ENCODE assay signal across 14 cellular contexts in the genomic region with DNA sequence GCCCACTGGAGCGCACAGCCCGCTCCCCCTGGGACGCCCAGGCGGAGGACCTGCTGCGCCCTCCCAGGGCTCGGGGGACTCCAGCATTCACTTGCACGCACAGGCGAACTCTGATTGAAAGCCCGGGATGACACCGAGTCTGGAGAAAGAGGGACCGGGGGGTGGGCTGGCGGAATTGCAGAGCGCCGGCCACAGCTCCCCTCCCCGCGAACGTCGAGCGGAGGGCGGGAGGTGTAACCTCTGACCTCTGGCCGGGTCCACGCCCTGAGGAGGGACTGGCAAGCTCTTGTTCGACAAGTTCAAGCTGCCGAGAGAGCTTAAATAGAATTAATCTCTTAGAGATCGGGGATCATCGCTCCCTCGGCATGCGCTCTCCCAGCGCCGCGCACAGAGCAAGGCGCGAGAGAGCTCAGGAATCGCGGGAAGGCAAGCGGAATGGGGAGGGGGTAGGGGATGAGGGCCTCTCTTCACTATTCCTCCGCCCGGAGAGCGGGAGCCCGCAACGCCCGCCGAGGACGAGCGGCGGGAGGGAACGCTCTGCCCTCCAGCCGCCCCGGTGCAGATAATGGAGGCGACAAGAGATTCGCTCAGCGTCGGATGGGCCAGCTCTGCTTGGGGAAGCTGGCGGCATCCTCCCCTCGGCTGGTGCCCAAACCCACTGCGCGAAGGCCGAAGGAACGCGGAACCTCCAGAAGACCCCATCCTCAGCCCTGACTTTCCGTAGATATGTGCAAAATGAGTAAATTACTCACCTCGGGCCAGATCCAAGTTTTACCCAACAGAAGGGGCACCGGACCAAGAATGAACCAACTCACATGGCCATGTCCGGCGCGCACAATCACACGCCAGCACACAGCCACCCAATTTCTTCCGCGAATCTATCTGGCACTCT. TPM values are rescaled to one million over a fixed set of nuclear protein-coding genes. Genes with fewer than 3 reads are reported as not detected.
A peak's percentile ranks its signal among the peaks of the same experiment; 100 is the strongest.
DNase-seq lines count a peak whose midpoint lies in the region; ATAC-seq and TF ChIP-seq lines count a peak whose summit lies in the region.
"Had no signal": no experiment of that assay in that cellular context is flagged by ENCODE, and none has a peak within 500 bp of the region (broad histone marks: within the 10 kb centered on the region; RNA-seq: fewer than 3 reads in every experiment).

No MANE protein-coding gene starts in this region.

- no peaks in the 10 kb centered on the region for H3K9me3 ChIP-seq in neuron (ENCODE audit: low read length)
- H3K9me3 ChIP-seq in heart left ventricle: no peaks in the 10 kb centered on the region
- H3K9me3 ChIP-seq: vagina had no signal

- ATAC-seq in GM18867 (IDR thresholded peaks at IDR 0.05; ENCODE audit: unreplicated experiment) (no peak), heart left ventricle (no peak)
- ATAC-seq: activated CD4-positive, CD25-positive, alpha-beta regulatory T cell treated with anti-CD3 and anti-CD28 coated beads, Interleukin-2, amount 50 U/mL, for 24 hours; PC-3 had no signal

- 3 to 6% (median 4%) methylated on average over 33 to 69 of the region's 69 CpGs for WGBS in heart left ventricle, 4 donors

- no peak for TF ChIP-seq POLR2A in heart left ventricle (IDR thresholded peaks at IDR 0.05)

- POLR2A ChIA-PET in HEK293T (lab: Yijun Ruan, JAX): interaction anchor here (0.6 to 2.2 kb wide), 3 partner anchors 21 to 331 kb away, joined by 3 to 17 read pairs (median 3); no protein-coding TSS in a partner anchor

- H3K27me3 ChIP-seq in neuron (ENCODE audit: insufficient read depth, low read length): peaks cover 99% of the 10 kb centered on the region
- H3K27me3 ChIP-seq in heart left ventricle: peaks cover 90 to 100% (median 100%) of the 10 kb centered on the region in 9 donors

- peaks cover 60% of the 10 kb centered on the region for H3K4me1 ChIP-seq in neuron (ENCODE audit: insufficient read depth, low read length)
- peaks cover 2 to 68% (median 47%) of the 10 kb centered on the region in 12 donors for H3K4me1 ChIP-seq in heart left ventricle

- H2AFZ ChIP-seq in neuron (ENCODE audit: low read depth, low read length): peak overlapping the region; percentile 9

- CTCF ChIA-PET in HEK293T (lab: Yijun Ruan, JAX): no interaction called here

- intact Hi-C loops in heart left ventricle (cut with DNase I): no loop called here

- H3K27ac ChIP-seq in caudate nucleus (ENCODE audit: low read depth, low read length) (peak overlapping the region; percentile 30), heart left ventricle (no peak overlapping the region)
- H3K27ac ChIP-seq: cardiac muscle cell, vagina had no signal

- H3K4me3 ChIP-seq in neuron (ENCODE audit: low read length) (peak overlapping the region; percentile 35), heart left ventricle (peak overlapping the region in 5 of 12 donors; percentile 1 to 10 (median 3))
- H3K4me3 ChIP-seq: cardiac muscle cell, vagina had no signal

- peak; percentile 34 for DNase-seq in NCI-H2171 treated with DMSO at 0.1 percent for 48 hours (lab: John Stamatoyannopoulos, UW)
- no peak for DNase-seq in NCI-H2171 (lab: John Stamatoyannopoulos, UW)
- no peak for DNase-seq in HEK293T (ENCODE audit: extremely low spot score)
- DNase-seq in caudate nucleus (lab: John Stamatoyannopoulos, UW): no peak
- no peak for DNase-seq in heart left ventricle
- no peak for DNase-seq in effector CD4-positive, alpha-beta T cell
- DNase-seq: NCI-H1092, PC-3 had no signal

- TF ChIP-seq CTCF in heart left ventricle (IDR thresholded peaks at IDR 0.05): no peak

- H3K36me3 ChIP-seq in neuron (ENCODE audit: insufficient read depth, low read length): no peaks in the 10 kb centered on the region
- no peaks in the 10 kb centered on the region for H3K36me3 ChIP-seq in heart left ventricle
- H3K36me3 ChIP-seq: cardiac muscle cell, vagina had no signal

TF ChIP-seq in HEK293T, 16 proteins besides CTCF, POLR2A, EP300 and RAD21:
- TF ChIP-seq ARNT (IDR thresholded peaks at IDR 0.05): no peak
- TF ChIP-seq L3MBTL2 (conservative IDR thresholded peaks at IDR 0.05): peak; percentile 38; the same call in 1 of the 2 replicates
- TF ChIP-seq SP1 (IDR thresholded peaks at IDR 0.05): no peak
- no peak for TF ChIP-seq FOXM1 (IDR thresholded peaks at IDR 0.05; ENCODE audit: borderline replicate concordance)

RNA-seq across cellular contexts. Expression of gene NR2E1, which starts 0.8 kb away (rescaled TPM):
- not detected for total RNA-seq in heart left ventricle
- not detected for polyA plus RNA-seq in heart left ventricle
- total RNA-seq: cardiac muscle cell, fibroblast of villous mesenchyme, vagina had no signal
- polyA plus RNA-seq: cardiac muscle cell had no signal
